ENCODE assay signal across 8 cellular contexts in genomic region chr4:80070880-80071620, GRCh38. TPM values are rescaled to one million over a fixed set of nuclear protein-coding genes. Genes with fewer than 3 reads are reported as not detected.
DNase-seq lines count a peak whose midpoint lies in the region; ATAC-seq and TF ChIP-seq lines count a peak whose summit lies in the region.

No MANE protein-coding gene starts in this region.

- DNase-seq in GM23248, result peak; percentile 52
- no peak for DNase-seq in OCI-M1 (lab: John Stamatoyannopoulos, UW)
- DNase-seq in superior temporal gyrus (ENCODE audit: extremely low spot score), result no peak
- no peak for DNase-seq in DMS79 (lab: John Stamatoyannopoulos, UW)

- no peaks in the 10 kb centered on the region for H3K9me2 ChIP-seq in GM23248 (ENCODE audit: insufficient read depth)

- H3K9ac ChIP-seq in GM23248, result peak overlapping the region; percentile 84
- H3K9ac ChIP-seq in skeletal muscle tissue (ENCODE audit: low read depth in 1 of 3, low read length in 3 of 3), result peak overlapping the region in 1 of 3 donors; percentile 83

- H3K4me1 ChIP-seq in GM23248 (ENCODE audit: insufficient read depth), result peaks cover 44% of the 10 kb centered on the region
- peaks cover 5 to 71% (median 5%) of the 10 kb centered on the region in 3 donors for H3K4me1 ChIP-seq in gastroesophageal sphincter
- peaks cover 2 to 12% (median 12%) of the 10 kb centered on the region in 3 donors for H3K4me1 ChIP-seq in skeletal muscle tissue (ENCODE audit: control insufficient read depth in 3 of 3, insufficient read depth in 3 of 3, low read length in 3 of 3)

- peaks cover 22% of the 10 kb centered on the region for H3K36me3 ChIP-seq in GM23248 (ENCODE audit: low read depth)
- H3K36me3 ChIP-seq in gastroesophageal sphincter, result peaks cover 0 to 33% of the 10 kb centered on the region in 2 donors
- H3K36me3 ChIP-seq in skeletal muscle tissue (ENCODE audit: control insufficient read depth in 3 of 3, insufficient read depth in 3 of 3, low read length in 3 of 3), result peaks cover 0 to 4% (median 3%) of the 10 kb centered on the region in 3 donors

- H3F3A ChIP-seq in GM23248 (ENCODE audit: insufficient read depth), result peaks cover 42% of the 10 kb centered on the region

- in situ Hi-C loops in GM23248 (cut with MboI), result no loop called here

- peaks cover 46% of the 10 kb centered on the region for H3K79me2 ChIP-seq in GM23248 (ENCODE audit: insufficient read depth)

- TF ChIP-seq CTCF in WI38 (IDR thresholded peaks at IDR 0.05; ENCODE audit: low read depth, low read length), result no peak
- TF ChIP-seq CTCF in gastroesophageal sphincter (IDR thresholded peaks at IDR 0.05), result no peak

- ATAC-seq in gastroesophageal sphincter (no peak), HG03095 (IDR thresholded peaks at IDR 0.05; ENCODE audit: unreplicated experiment) (no peak)

- 3 to 4% methylated on average over 7 of the region's 7 CpGs for WGBS in GM23248 (ENCODE audit: low coverage in 1 of 2, low lambda C conversion rate in 2 of 2, missing lambda C conversion rate in 2 of 2), 2 experiments
- 18 to 22% methylated on average over 6 to 7 of the region's 7 CpGs for WGBS in gastroesophageal sphincter (ENCODE audit: low coverage in 1 of 2), 2 donors

- H3K27me3 ChIP-seq in GM23248 (replicated peaks; ENCODE audit: insufficient read depth) (no peaks in the 10 kb centered on the region), gastroesophageal sphincter (no peaks in the 10 kb centered on the region), skeletal muscle tissue (ENCODE audit: control insufficient read depth in 3 of 3, insufficient read depth in 3 of 3, low read length in 3 of 3) (no peaks in the 10 kb centered on the region)

- TF ChIP-seq EP300 in gastroesophageal sphincter (IDR thresholded peaks at IDR 0.05), result no peak

- H3K9me3 ChIP-seq in GM23248 (ENCODE audit: low read depth), result no peaks in the 10 kb centered on the region
- no peaks in the 10 kb centered on the region for H3K9me3 ChIP-seq in gastroesophageal sphincter
- no peaks in the 10 kb centered on the region for H3K9me3 ChIP-seq in skeletal muscle tissue (ENCODE audit: control insufficient read depth in 3 of 3, low read length in 3 of 3)

- H3K27ac ChIP-seq in GM23248, result peak overlapping the region; percentile 76
- peak overlapping the region; percentile 70 to 98 (median 92) for H3K27ac ChIP-seq in gastroesophageal sphincter
- H3K27ac ChIP-seq in skeletal muscle tissue (ENCODE audit: low read depth, low read length), result peak overlapping the region; percentile 81

- peak overlapping the region; percentile 79 for H2AFZ ChIP-seq in GM23248

- H4K20me1 ChIP-seq in GM23248 (ENCODE audit: insufficient read depth), result no peaks in the 10 kb centered on the region

- peak overlapping the region; percentile 93 for H3K4me2 ChIP-seq in GM23248 (ENCODE audit: unreplicated experiment)

- H3K4me3 ChIP-seq in GM23248 (peak overlapping the region; percentile 80), WI38 (ENCODE audit: low read depth, low read length) (peak overlapping the region; percentile 93), gastroesophageal sphincter (peak overlapping the region; percentile 66 to 77), skeletal muscle tissue (ENCODE audit: low read length in 3 of 3) (peak overlapping the region in 2 of 3 donors; percentile 82 to 88)

- no peak for TF ChIP-seq POLR2A in gastroesophageal sphincter (IDR thresholded peaks at IDR 0.05)

RNA-seq across cellular contexts. Expression of gene ANTXR2, which starts 2.0 kb away (rescaled TPM):
- 84.0 and 87.5 TPM in 2 replicates for total RNA-seq in GM23248 (2014; rRNA removed; shearing (Covaris generic))
- polyA plus RNA-seq in GM23248 (2016; fragmentation: Nextera tagmentation; extraction: Ambion mirVana), result 74.9 and 77.2 TPM in 2 replicates
- total RNA-seq in gastroesophageal sphincter (100 to 1,000 TPM; 440 to 611 (median 501) TPM), skeletal muscle tissue (45.9 TPM)
